ENCODE assay signal across 6 cellular contexts in the genomic region with DNA sequence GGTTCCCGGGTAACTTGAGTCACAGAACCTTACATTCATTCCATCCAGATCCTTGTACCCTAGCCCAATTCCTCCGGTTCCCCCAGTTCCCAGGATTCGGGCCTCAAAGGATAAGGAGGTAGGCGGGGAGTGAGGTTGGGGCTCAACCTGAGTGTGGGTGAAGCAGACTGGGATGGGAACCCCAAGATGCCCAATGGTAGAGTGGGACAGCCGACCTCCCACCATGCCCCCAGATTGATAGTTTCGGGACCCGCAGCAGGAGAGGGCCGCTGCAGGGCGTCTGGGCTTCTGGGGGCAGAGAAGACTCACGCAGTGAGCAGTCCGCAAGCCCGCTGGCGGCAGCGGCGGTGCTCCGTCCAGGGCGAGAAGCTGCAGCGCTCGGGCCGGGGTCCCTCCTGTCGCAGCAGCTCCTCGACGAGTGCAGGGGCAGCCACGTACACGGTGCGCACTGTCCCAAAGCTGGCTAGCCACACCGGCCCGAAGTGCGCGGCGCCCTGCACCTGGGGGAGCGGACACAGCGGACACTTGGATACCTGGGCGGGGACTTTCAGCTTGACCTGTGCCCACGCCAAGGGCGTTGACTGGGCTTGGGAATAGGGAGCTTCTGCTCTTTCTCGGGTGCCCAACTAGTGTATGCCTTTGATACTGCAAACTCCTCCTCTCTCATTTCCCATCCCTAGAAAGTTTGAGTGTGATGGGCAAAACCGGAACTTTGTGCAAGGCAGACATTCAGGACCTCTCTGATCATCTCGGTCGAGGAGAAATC. TPM values are rescaled to one million over a fixed set of nuclear protein-coding genes. Genes with fewer than 3 reads are reported as not detected.
A peak's percentile ranks its signal among the peaks of the same experiment; 100 is the strongest.
DNase-seq lines count a peak whose midpoint lies in the region; ATAC-seq and TF ChIP-seq lines count a peak whose summit lies in the region.

No MANE protein-coding gene starts in this region.

- WGBS in suprapubic skin, result 5% methylated on average over 8 of the region's 40 CpGs

- H3K4me3 ChIP-seq in fibroblast of lung (replicated peaks in 1 of 4; ENCODE audit: control extremely low read depth in 1 of 4, insufficient read depth in 1 of 4, low read depth in 3 of 4, low read length in 4 of 4), result peak overlapping the region; percentile 21 to 50 (median 38)
- peak overlapping the region; percentile 48 for H3K4me3 ChIP-seq in suprapubic skin

- H2AFZ ChIP-seq in fibroblast of lung (ENCODE audit: low read length), result no peak overlapping the region

- H3K27ac ChIP-seq in fibroblast of lung (ENCODE audit: insufficient read depth, low read length) (no peak overlapping the region), suprapubic skin (no peak overlapping the region)

- H4K20me1 ChIP-seq in fibroblast of lung (ENCODE audit: control insufficient read depth, extremely low read depth, insufficient read depth, low read length), result no peaks in the 10 kb centered on the region

- peaks cover 11% of the 10 kb centered on the region for H3K36me3 ChIP-seq in fibroblast of lung (ENCODE audit: control insufficient read depth, insufficient read depth, low read length)
- peaks cover 25% of the 10 kb centered on the region for H3K36me3 ChIP-seq in suprapubic skin

- peaks cover 1% of the 10 kb centered on the region for H3K79me2 ChIP-seq in fibroblast of lung (ENCODE audit: control insufficient read depth, insufficient read depth, low read length)

- TF ChIP-seq CTCF in fibroblast of lung (conservative IDR thresholded peaks at IDR 0.05 in 1 of 2, IDR thresholded peaks at IDR 0.05 in 1 of 2; ENCODE audit: low read depth in 1 of 2, low read length in 2 of 2), result no peak
- TF ChIP-seq CTCF in suprapubic skin (IDR thresholded peaks at IDR 0.05), result no peak

- H3K27me3 ChIP-seq in fibroblast of lung (ENCODE audit: control insufficient read depth, insufficient read depth, low read length) (peaks cover 31% of the 10 kb centered on the region), suprapubic skin (peaks cover 37% of the 10 kb centered on the region)

- ATAC-seq in activated CD4-positive, CD25-positive, alpha-beta regulatory T cell treated with anti-CD3 and anti-CD28 coated beads, Interleukin-2, amount 50 U/mL, for 24 hours, result peak; percentile 15 to 17

- TF ChIP-seq EP300 in suprapubic skin (IDR thresholded peaks at IDR 0.05), result no peak

- TF ChIP-seq POLR2A in suprapubic skin (IDR thresholded peaks at IDR 0.05), result no peak

- H3K9me3 ChIP-seq in fibroblast of lung (ENCODE audit: control insufficient read depth, insufficient read depth, low read depth, low read length), result no peaks in the 10 kb centered on the region
- H3K9me3 ChIP-seq in suprapubic skin, result no peaks in the 10 kb centered on the region

- DNase-seq in activated CD4-positive, CD25-positive, alpha-beta regulatory T cell treated with anti-CD3 and anti-CD28 coated beads, Interleukin-2, amount 50 U/mL, for 72 hours, result no peak
- DNase-seq in fibroblast of lung (ENCODE audit: low read depth in 2 of 2) (no peak), suprapubic skin (ENCODE audit: low spot score in 2 of 2) (no peak), 8988T (no peak), NCI-H1105 (lab: John Stamatoyannopoulos, UW) (no peak)

- peak overlapping the region; percentile 81 for H3K4me2 ChIP-seq in fibroblast of lung (ENCODE audit: extremely low read depth, insufficient read depth, low read length)

- H3K9ac ChIP-seq in fibroblast of lung (ENCODE audit: insufficient read depth, low read length), result no peak overlapping the region

- peaks cover 15% of the 10 kb centered on the region for H3K4me1 ChIP-seq in fibroblast of lung (ENCODE audit: control insufficient read depth, extremely low read depth, insufficient read depth, low read length)
- H3K4me1 ChIP-seq in suprapubic skin, result peaks cover 30% of the 10 kb centered on the region

RNA-seq across cellular contexts. Expression of a gene that starts 1.0 kb away (rescaled TPM):
- total RNA-seq in fibroblast of lung (under 0.01 and 0.17 TPM in 2 replicates), suprapubic skin (1 to 10 TPM; 1.2 to 4.1 (median 2.0) TPM)
- 0.26 and 0.29 TPM in 2 replicates for polyA plus RNA-seq in fibroblast of lung
- 0.09 and 0.21 TPM in 2 replicates for polyA plus RNA-seq in fibroblast of lung (2012)
- polyA minus RNA-seq in fibroblast of lung (ENCODE audit: low replicate concordance), result not detected in 2 replicates

RNA-seq across cellular contexts. Expression of a gene that starts 6.0 kb away (rescaled TPM):
- total RNA-seq in fibroblast of lung, result 3.5 and 6.4 TPM in 2 replicates
- polyA plus RNA-seq in fibroblast of lung, result 16.9 and 28.5 TPM in 2 replicates
- 21.0 and 31.8 TPM in 2 replicates for polyA plus RNA-seq in fibroblast of lung (2012)
- polyA minus RNA-seq in fibroblast of lung (ENCODE audit: low replicate concordance), result 25.6 and 84.0 TPM in 2 replicates
- total RNA-seq in suprapubic skin, result 10 to 100 TPM in 3 of 4 donors, 1 to 10 TPM in 1; 9.1 to 24.1 (median 16.4) TPM

RNA-seq across cellular contexts. Expression of a gene that starts 6.5 kb away (rescaled TPM):
- total RNA-seq in fibroblast of lung, result 3.9 and 8.9 TPM in 2 replicates
- polyA plus RNA-seq in fibroblast of lung, result 6.7 and 11.9 TPM in 2 replicates
- 4.3 and 7.2 TPM in 2 replicates for polyA plus RNA-seq in fibroblast of lung (2012)
- polyA minus RNA-seq in fibroblast of lung (ENCODE audit: low replicate concordance), result 8.7 and 24.9 TPM in 2 replicates
- 10 to 100 TPM in 3 of 4 donors, 1 to 10 TPM in 1; 8.7 to 13.7 (median 11.3) TPM for total RNA-seq in suprapubic skin

RNA-seq across cellular contexts. Expression of a gene that starts 11.0 kb away (rescaled TPM):
- total RNA-seq in fibroblast of lung, result 2.6 and 3.8 TPM in 2 replicates
- polyA plus RNA-seq in fibroblast of lung, result 4.8 and 5.6 TPM in 2 replicates
- polyA plus RNA-seq in fibroblast of lung (2012), result 5.1 and 5.4 TPM in 2 replicates
- 4.4 and 7.2 TPM in 2 replicates for polyA minus RNA-seq in fibroblast of lung (ENCODE audit: low replicate concordance)
- total RNA-seq in suprapubic skin, result 10 to 100 TPM; 10.2 to 26.6 (median 13.1) TPM

RNA-seq across cellular contexts. Expression of a gene that starts 13.8 kb away (rescaled TPM):
- total RNA-seq in fibroblast of lung (183 and 257 TPM in 2 replicates), suprapubic skin (10 to 100 TPM; 35.7 to 82.3 (median 47.0) TPM)
- 233 and 324 TPM in 2 replicates for polyA plus RNA-seq in fibroblast of lung
- 130 and 187 TPM in 2 replicates for polyA plus RNA-seq in fibroblast of lung (2012)
- polyA minus RNA-seq in fibroblast of lung (ENCODE audit: low replicate concordance), result 210 and 282 TPM in 2 replicates
